Comparison of ENCODE assay signal across 1 cellular context in genomic region chr19:42325896-42326771, GRCh38.
TF ChIP-seq lines count a peak whose summit lies in the region.

No MANE protein-coding gene starts in this region.

TF ChIP-seq in HepG2, 621 proteins besides CTCF, POLR2A, EP300 and RAD21 (continues in another document):
- TF ChIP-seq JUNB (CRISPR knock-in tag; IDR thresholded peaks at IDR 0.05; ENCODE audit: borderline replicate concordance) (no peak), ZNF282 (IDR thresholded peaks at IDR 0.05; ENCODE audit: partially characterized antibody) (no peak), CBX2 (IDR thresholded peaks at IDR 0.05; ENCODE audit: low read depth, low read length) (no peak), CBX2 (CRISPR knock-in tag; IDR thresholded peaks at IDR 0.05; ENCODE audit: low read depth) (no peak), ATM (IDR thresholded peaks at IDR 0.05; ENCODE audit: borderline replicate concordance) (no peak), ZNF354B (CRISPR knock-in tag; IDR thresholded peaks at IDR 0.05) (no peak), SP5 (CRISPR knock-in tag; IDR thresholded peaks at IDR 0.05; ENCODE audit: borderline replicate concordance, low read depth) (no peak), ZNF350 (CRISPR knock-in tag; IDR thresholded peaks at IDR 0.05; ENCODE audit: borderline replicate concordance, low read depth) (no peak), PBX3 (CRISPR knock-in tag; IDR thresholded peaks at IDR 0.05; ENCODE audit: borderline replicate concordance) (no peak), ZFY (CRISPR knock-in tag; IDR thresholded peaks at IDR 0.05) (peak; percentile 59), NPAS2 (CRISPR knock-in tag; IDR thresholded peaks at IDR 0.05; ENCODE audit: borderline replicate concordance) (no peak), KLF9 (CRISPR knock-in tag; IDR thresholded peaks at IDR 0.05; ENCODE audit: low read depth) (no peak), MIER3 (CRISPR knock-in tag; IDR thresholded peaks at IDR 0.05; ENCODE audit: borderline replicate concordance) (no peak), NBN (conservative IDR thresholded peaks at IDR 0.05) (no peak), ESRRA (CRISPR knock-in tag; IDR thresholded peaks at IDR 0.05; ENCODE audit: low read depth) (no peak), ZSCAN29 (CRISPR knock-in tag; conservative IDR thresholded peaks at IDR 0.05) (0 out of 2 replicates have a peak, but pooled peaks have one; percentile 10), ZNF30 (CRISPR knock-in tag; IDR thresholded peaks at IDR 0.05) (no peak), TRAFD1 (CRISPR knock-in tag; IDR thresholded peaks at IDR 0.05; ENCODE audit: borderline replicate concordance) (no peak), ZFP91 (CRISPR knock-in tag; IDR thresholded peaks at IDR 0.05; ENCODE audit: borderline replicate concordance) (peak; percentile 42; the same call in 1 of the 2 replicates), CEBPZ (IDR thresholded peaks at IDR 0.05; ENCODE audit: low read length) (no peak), CREB1 (IDR thresholded peaks at IDR 0.05) (no peak), CREB1 (CRISPR knock-in tag; IDR thresholded peaks at IDR 0.05) (no peak), MYNN (CRISPR knock-in tag; IDR thresholded peaks at IDR 0.05; ENCODE audit: low read depth) (no peak), ZNF678 (CRISPR knock-in tag; IDR thresholded peaks at IDR 0.05) (no peak), ASH2L (IDR thresholded peaks at IDR 0.05; ENCODE audit: insufficient read length, low read depth, low read length) (peak; percentile 12), SPEN (CRISPR knock-in tag; IDR thresholded peaks at IDR 0.05; ENCODE audit: low read depth) (no peak), CBX5 (CRISPR knock-in tag; IDR thresholded peaks at IDR 0.05; ENCODE audit: borderline replicate concordance) (no peak), ZFAT (CRISPR knock-in tag; conservative IDR thresholded peaks at IDR 0.05) (no peak), ZBTB43 (CRISPR knock-in tag; conservative IDR thresholded peaks at IDR 0.05) (0 out of 2 replicates have a peak, but pooled peaks have one; percentile 14), ZNF704 (CRISPR knock-in tag; IDR thresholded peaks at IDR 0.05; ENCODE audit: borderline replicate concordance) (no peak), UBTF (CRISPR knock-in tag; IDR thresholded peaks at IDR 0.05) (no peak; the same call in 1 of the 2 replicates), ZNF609 (CRISPR knock-in tag; IDR thresholded peaks at IDR 0.05; ENCODE audit: borderline replicate concordance) (no peak), PAXIP1 (CRISPR knock-in tag; conservative IDR thresholded peaks at IDR 0.05) (peak; percentile 13), RFX5 (IDR thresholded peaks at IDR 0.05; ENCODE audit: low read depth, low read length) (no peak), DMAP1 (CRISPR knock-in tag; IDR thresholded peaks at IDR 0.05) (0 out of 2 replicates have a peak, but pooled peaks have one; percentile 12), POLR2AphosphoS2 (IDR thresholded peaks at IDR 0.05; ENCODE audit: low read depth, low read length) (no peak), ZNF550 (CRISPR knock-in tag; IDR thresholded peaks at IDR 0.05; ENCODE audit: borderline replicate concordance) (no peak), ZNF747 (CRISPR knock-in tag; IDR thresholded peaks at IDR 0.05; ENCODE audit: borderline replicate concordance) (0 out of 2 replicates have a peak, but pooled peaks have one; percentile 10), ZNF780A (CRISPR knock-in tag; IDR thresholded peaks at IDR 0.05) (no peak)
